In the genomic region with DNA sequence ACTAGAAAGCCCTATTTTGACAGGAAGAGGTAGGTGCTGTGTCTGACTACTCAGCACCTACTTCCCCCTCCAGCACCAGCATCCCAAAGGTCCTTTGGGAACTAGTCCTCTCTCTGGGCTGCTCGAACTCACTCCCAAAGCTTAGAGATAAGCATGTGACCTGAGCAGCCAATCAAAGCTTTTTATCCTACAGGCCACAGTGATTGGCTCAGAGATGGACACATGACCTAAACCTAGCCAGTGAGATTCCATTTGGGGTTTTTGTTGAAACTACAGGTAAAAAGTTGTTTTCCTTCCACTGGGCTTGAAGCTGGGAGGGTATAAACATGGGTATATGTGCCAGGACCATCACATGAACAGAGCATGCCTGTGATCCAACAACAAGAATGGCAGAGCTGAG, we compare ENCODE assay signal across 26 cellular contexts.
"Had no signal": no experiment of that assay in that cellular context is flagged by ENCODE, and none has a peak within 500 bp of the region (broad histone marks: within the 10 kb centered on the region; RNA-seq: fewer than 3 reads in every experiment).

No MANE protein-coding gene starts in this region.

- H3K9me3 ChIP-seq: ascending aorta had no signal

- ATAC-seq: activated CD4-positive, CD25-positive, alpha-beta regulatory T cell treated with anti-CD3 and anti-CD28 coated beads, Interleukin-2, amount 50 U/mL, for 24 hours; activated CD8-positive, alpha-beta T cell treated with anti-CD3 and anti-CD28 coated beads for 36 hours; activated naive CD8-positive, alpha-beta T cell treated with anti-CD3 and anti-CD28 coated beads, Interleukin-2, amount 50 U/mL, for 24 hours had no signal

- H3K27ac ChIP-seq: ascending aorta, cardiac muscle cell, VCaP had no signal

- H3K4me3 ChIP-seq: ascending aorta, cardiac muscle cell had no signal

- DNase-seq: activated CD4-positive, alpha-beta memory T cell treated with anti-CD3 and anti-CD28 coated beads for 36 hours; activated CD4-positive, alpha-beta T cell treated with anti-CD3 and anti-CD28 coated beads for 4 hours; activated CD4-positive, alpha-beta T cell treated with anti-CD3 and anti-CD28 coated beads, Interleukin-2, amount 10 ng/mL, durations not matched to agents 24 days and 14 days; activated CD4-positive, alpha-beta T cell treated with anti-CD3 and anti-CD28 coated beads, Interleukin-2, amount 50 U/mL, for 1 hour; activated CD4-positive, alpha-beta T cell treated with anti-CD3 and anti-CD28 coated beads, Interleukin-2, amount 50 U/mL, for 4 hours; activated CD4-positive, CD25-positive, alpha-beta regulatory T cell; activated CD8-positive, alpha-beta memory T cell treated with anti-CD3 and anti-CD28 coated beads, Interleukin-2, amount 50 U/mL, for 4 hours; activated CD8-positive, alpha-beta T cell treated with anti-CD3 and anti-CD28 coated beads for 36 hours; activated effector memory CD4-positive, alpha-beta T cell treated with Interleukin-2 at 50 U/mL for 16 hours; activated gamma-delta T cell; activated naive CD4-positive, alpha-beta T cell treated with anti-CD3 and anti-CD28 coated beads, Interleukin-2, amount 10 ng/mL, durations not matched to agents 7 days and 5 days; activated naive CD4-positive, alpha-beta T cell treated with Interleukin-2 at 50 U/mL for 16 hours; activated naive CD8-positive, alpha-beta T cell treated with anti-CD3 and anti-CD28 coated beads, Interleukin-2, amount 10 ng/mL, durations not matched to agents 7 days and 5 days; activated naive CD8-positive, alpha-beta T cell treated with anti-CD3 and anti-CD28 coated beads, Interleukin-2, amount 50 U/mL, for 24 hours; activated T-cell treated with anti-CD3 and anti-CD28 coated beads, Interleukin-2, amount 50 U/mL, for 24 hours; activated T-cell treated with anti-CD3 and anti-CD28 coated beads, Interleukin-2, amount 50 U/mL, for 48 hours; caudate nucleus; cerebellar nuclear complex; T-helper 1 cell; T-helper 2 cell; T-helper 9 cell had no signal

- FAIRE-seq: TTC549 had no signal

- H3K27me3 ChIP-seq: ascending aorta, cardiac muscle cell had no signal

- H3K36me3 ChIP-seq: ascending aorta, cardiac muscle cell had no signal

- H3K4me1 ChIP-seq: ascending aorta had no signal
